11 cellular contexts compared by ENCODE assay signal in the genomic region with DNA sequence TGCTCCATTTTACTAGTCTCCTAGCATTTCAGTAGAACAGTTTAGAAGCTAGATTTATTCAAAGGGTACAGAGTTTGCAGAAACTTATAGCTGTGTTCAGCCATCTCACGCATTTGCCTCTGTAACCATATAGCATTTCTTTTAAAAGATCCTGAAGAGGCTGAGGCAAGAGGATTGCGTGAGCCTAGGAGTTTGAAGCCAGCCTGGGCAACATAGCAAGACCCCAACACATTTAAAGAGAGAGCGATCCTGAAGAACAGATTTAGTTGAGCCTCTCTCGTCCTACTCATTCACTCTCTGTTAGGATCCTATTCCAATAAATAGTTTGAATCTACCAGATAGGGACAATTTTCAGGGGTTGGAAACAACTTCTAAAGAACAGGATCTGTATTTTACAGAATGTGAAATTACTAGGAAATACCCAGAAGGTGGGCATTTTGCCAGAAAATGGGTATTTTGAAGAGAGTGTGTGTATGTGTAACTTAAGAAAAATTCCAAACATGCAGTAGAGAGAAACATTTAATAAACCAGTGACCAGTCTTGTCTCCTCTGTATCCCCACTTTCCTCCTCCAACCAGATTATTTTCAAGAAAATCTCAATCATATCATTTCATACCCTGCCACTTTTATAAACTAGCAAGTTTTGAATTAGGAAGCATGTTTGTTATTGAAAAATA. TPM values are rescaled to one million over a fixed set of nuclear protein-coding genes. Genes with fewer than 3 reads are reported as not detected.
A peak's percentile ranks its signal among the peaks of the same experiment; 100 is the strongest.
DNase-seq lines count a peak whose midpoint lies in the region; ATAC-seq and TF ChIP-seq lines count a peak whose summit lies in the region.
"Had no signal": no experiment of that assay in that cellular context is flagged by ENCODE, and none has a peak within 500 bp of the region (broad histone marks: within the 10 kb centered on the region; RNA-seq: fewer than 3 reads in every experiment).

No MANE protein-coding gene starts in this region.

- CTCF ChIA-PET in mammary epithelial cell (lab: Charles Lee; ENCODE audit: low non-redundant PET): no interaction called here

- H3K4me1 ChIP-seq in BLaER1 treated with 17β-estradiol and CSF1 and Interleukin-3, amounts not matched to agents 10 nM and 100 nM: peaks cover 19 to 70% (median 45%) of the 10 kb centered on the region in 10 experiments
- peaks cover 43% of the 10 kb centered on the region for H3K4me1 ChIP-seq in Karpas-422 (ENCODE audit: low read length)
- peaks cover 21% of the 10 kb centered on the region for H3K4me1 ChIP-seq in mammary epithelial cell (ENCODE audit: insufficient read depth, low read length)
- H3K4me1 ChIP-seq in upper lobe of right lung: peaks cover 48% of the 10 kb centered on the region
- peaks cover 4% of the 10 kb centered on the region; the same call in 1 of the 2 replicates for H3K4me1 ChIP-seq in SJCRH30

- H4K20me1 ChIP-seq in BLaER1 treated with 17β-estradiol and CSF1 and Interleukin-3, amounts not matched to agents 10 nM and 100 nM: peaks cover 58 to 93% (median 83%) of the 10 kb centered on the region in 11 experiments; a peak in 21 of 22 replicates
- peaks cover 17% of the 10 kb centered on the region for H4K20me1 ChIP-seq in Karpas-422 (ENCODE audit: insufficient read depth, low read depth, low read length)
- H4K20me1 ChIP-seq in mammary epithelial cell (ENCODE audit: insufficient read depth, low read length): peaks cover 9% of the 10 kb centered on the region

- H3K9me2 ChIP-seq in Karpas-422 (replicated peaks; ENCODE audit: insufficient read depth, low read length): no peaks in the 10 kb centered on the region

- no TSS peak for BruUV-seq in mammary epithelial cell (replicated peaks; lab: Mats Ljungman, UMichigan)

- H3K4me1 Mint-ChIP-seq in naive thymus-derived CD8-positive, alpha-beta T cell: peaks cover 32 to 71% (median 64%) of the 10 kb centered on the region in 4 donors

- H3K79me2 ChIP-seq in Karpas-422 (ENCODE audit: low read length) (peaks cover 90% of the 10 kb centered on the region), mammary epithelial cell (ENCODE audit: insufficient read depth, low read length) (peaks cover 89% of the 10 kb centered on the region)

- no peak overlapping the region; a peak in 1 of 22 replicates for H3K27ac ChIP-seq in BLaER1 treated with 17β-estradiol and CSF1 and Interleukin-3, amounts not matched to agents 10 nM and 100 nM
- H3K27ac ChIP-seq in Karpas-422 (ENCODE audit: low read length): 0 out of 2 replicates have a peak overlapping the region, but pooled peaks have one; percentile 1
- H3K27ac ChIP-seq in mammary epithelial cell (ENCODE audit: insufficient read depth, low read depth, low read length): no peak overlapping the region
- H3K27ac ChIP-seq in upper lobe of right lung: no peak overlapping the region
- H3K27ac ChIP-seq in SJCRH30: no peak overlapping the region
- H3K27ac ChIP-seq: WERI-Rb-1 had no signal

- DNase-seq in Karpas-422 (no peak), mammary epithelial cell (peak; percentile 43), GM13977 (ENCODE audit: low spot score) (no peak), upper lobe of right lung (no peak), SJCRH30 (no peak)
- DNase-seq in naive thymus-derived CD8-positive, alpha-beta T cell: no peak
- DNase-seq: effector memory CD8-positive, alpha-beta T cell; upper lobe of left lung; WERI-Rb-1 had no signal

- H3K27me3 Mint-ChIP-seq in naive thymus-derived CD8-positive, alpha-beta T cell: no peaks in the 10 kb centered on the region
- H3K27me3 Mint-ChIP-seq: effector memory CD8-positive, alpha-beta T cell had no signal

- H3K4me2 ChIP-seq in BLaER1 treated with 17β-estradiol and CSF1 and Interleukin-3, amounts not matched to agents 10 nM and 100 nM: peak overlapping the region in 7 of 11 experiments; percentile 6 to 42 (median 28); a peak in 10 of 22 replicates
- peak overlapping the region; percentile 8 for H3K4me2 ChIP-seq in Karpas-422 (ENCODE audit: low read depth, low read length, poor library complexity, severe bottlenecking)
- H3K4me2 ChIP-seq in mammary epithelial cell (ENCODE audit: insufficient read depth, low read depth, low read length): peak overlapping the region; percentile 7

- intact Hi-C loops in mammary epithelial cell (cut with micrococcal nuclease): no loop called here
- intact Hi-C loops in upper lobe of right lung (cut with DNase I): no loop called here

- H3K36me3 Mint-ChIP-seq in naive thymus-derived CD8-positive, alpha-beta T cell: peaks cover 0 to 46% (median 11%) of the 10 kb centered on the region in 3 donors

- dilution Hi-C loops in mammary epithelial cell (cut with HindIII; ENCODE audit: low sequenced_read_pairs): loop anchor here (10.0 kb wide), 1 partner anchor 53 kb away; no protein-coding TSS in a partner anchor

- no peak overlapping the region for H3K4me3 ChIP-seq in BLaER1 treated with 17β-estradiol and CSF1 and Interleukin-3, amounts not matched to agents 10 nM and 100 nM
- no peak overlapping the region for H3K4me3 ChIP-seq in Karpas-422 (ENCODE audit: low read length)
- no peak overlapping the region for H3K4me3 ChIP-seq in mammary epithelial cell (replicated peaks in 1 of 3; ENCODE audit: insufficient read depth in 1 of 3, low read depth in 2 of 3, low read length in 3 of 3)
- H3K4me3 ChIP-seq in upper lobe of right lung: no peak overlapping the region
- H3K4me3 ChIP-seq in SJCRH30: no peak overlapping the region
- H3K4me3 ChIP-seq: upper lobe of left lung had no signal

- no peak for TF ChIP-seq CTCF in mammary epithelial cell (conservative IDR thresholded peaks at IDR 0.05 in 1 of 2, IDR thresholded peaks at IDR 0.05 in 1 of 2; ENCODE audit: extremely low read depth in 1 of 2, insufficient read depth in 1 of 2, low read depth in 1 of 2, low read length in 2 of 2)
- no peak for TF ChIP-seq CTCF in GM13977 (IDR thresholded peaks at IDR 0.05; ENCODE audit: extremely low read depth, insufficient read depth, missing control alignments)
- TF ChIP-seq CTCF in upper lobe of right lung (IDR thresholded peaks at IDR 0.05): no peak

- H3K9me3 Mint-ChIP-seq in naive thymus-derived CD8-positive, alpha-beta T cell: peaks cover 0 to under 1% (median 0%) of the 10 kb centered on the region in 9 donors
- H3K9me3 Mint-ChIP-seq: effector memory CD8-positive, alpha-beta T cell had no signal

- no peaks in the 10 kb centered on the region for H3K9me3 ChIP-seq in BLaER1 treated with 17β-estradiol and CSF1 and Interleukin-3, amounts not matched to agents 10 nM and 100 nM (replicated peaks in 1 of 11)
- no peaks in the 10 kb centered on the region for H3K9me3 ChIP-seq in Karpas-422 (ENCODE audit: low read length)
- no peaks in the 10 kb centered on the region for H3K9me3 ChIP-seq in mammary epithelial cell (replicated peaks; ENCODE audit: insufficient read depth, low read length)
- no peaks in the 10 kb centered on the region for H3K9me3 ChIP-seq in upper lobe of right lung
- no peaks in the 10 kb centered on the region for H3K9me3 ChIP-seq in SJCRH30 (replicated peaks)
- H3K9me3 ChIP-seq: upper lobe of left lung had no signal

- H2AFZ ChIP-seq in Karpas-422 (ENCODE audit: low read length) (no peak overlapping the region), mammary epithelial cell (ENCODE audit: low read depth, low read length) (no peak overlapping the region)

- no peak for ATAC-seq in naive thymus-derived CD8-positive, alpha-beta T cell
- ATAC-seq in GM19463 (IDR thresholded peaks at IDR 0.05; ENCODE audit: unreplicated experiment) (no peak), upper lobe of right lung (no peak)
- ATAC-seq: effector memory CD8-positive, alpha-beta T cell had no signal

- in situ Hi-C loops in mammary epithelial cell (cut with MboI; ENCODE audit: low sequenced_read_pairs in 2 of 2): no loop called here
- in situ Hi-C loops in GM13977 (cut with MboI; ENCODE audit: low pct_unique_long_range_greater_than_20kb, low sequenced_read_pairs, unreplicated experiment): no loop called here

- peak overlapping the region in 7 of 10 donors; percentile 10 to 79 (median 41) for H3K27ac Mint-ChIP-seq in naive thymus-derived CD8-positive, alpha-beta T cell

- peak overlapping the region in 1 of 11 experiments; percentile 68; a peak in 2 of 22 replicates for H3K9ac ChIP-seq in BLaER1 treated with 17β-estradiol and CSF1 and Interleukin-3, amounts not matched to agents 10 nM and 100 nM
- H3K9ac ChIP-seq in Karpas-422 (ENCODE audit: low read length): no peak overlapping the region
- H3K9ac ChIP-seq in mammary epithelial cell (ENCODE audit: insufficient read depth, low read length): no peak overlapping the region

- POLR2A ChIA-PET in naive thymus-derived CD8-positive, alpha-beta T cell (lab: Charles Lee): no interaction called here

- H3K4me3 Mint-ChIP-seq in naive thymus-derived CD8-positive, alpha-beta T cell: peak overlapping the region in 8 of 10 donors; percentile 20 to 51 (median 38)

- 100% methylated on average over 4 of the region's 4 CpGs for WGBS in mammary epithelial cell (ENCODE audit: low coverage, missing lambda C conversion rate)

- no peaks in the 10 kb centered on the region for H3K27me3 ChIP-seq in BLaER1 treated with 17β-estradiol and CSF1 and Interleukin-3, amounts not matched to agents 10 nM and 100 nM
- H3K27me3 ChIP-seq in Karpas-422 (ENCODE audit: low read length): no peaks in the 10 kb centered on the region
- H3K27me3 ChIP-seq in mammary epithelial cell (ENCODE audit: insufficient read depth, low read length): no peaks in the 10 kb centered on the region
- no peaks in the 10 kb centered on the region for H3K27me3 ChIP-seq in upper lobe of right lung
- H3K27me3 ChIP-seq in SJCRH30: no peaks in the 10 kb centered on the region
- H3K27me3 ChIP-seq: upper lobe of left lung had no signal

- peaks cover 22 to 83% (median 65%) of the 10 kb centered on the region in 11 experiments for H3K36me3 ChIP-seq in BLaER1 treated with 17β-estradiol and CSF1 and Interleukin-3, amounts not matched to agents 10 nM and 100 nM
- peaks cover 42% of the 10 kb centered on the region for H3K36me3 ChIP-seq in Karpas-422 (ENCODE audit: insufficient read depth, low read length)
- peaks cover 17% of the 10 kb centered on the region for H3K36me3 ChIP-seq in mammary epithelial cell (ENCODE audit: insufficient read depth, low read length)
- peaks cover 9% of the 10 kb centered on the region for H3K36me3 ChIP-seq in upper lobe of right lung
- peaks cover 39% of the 10 kb centered on the region for H3K36me3 ChIP-seq in SJCRH30

RNA-seq across cellular contexts. Expression of gene EIF3J, which starts 4.5 kb away (rescaled TPM):
- 36.1 and 70.7 TPM in 2 replicates for total RNA-seq in Karpas-422 (2014; rRNA removed; shearing (Covaris generic); ENCODE audit: low replicate concordance)
- 100 to 1,000 TPM in 1 of 2 donors, 10 to 100 TPM in 1; 30.5 to 105 TPM for total RNA-seq in mammary epithelial cell
- 49.4 TPM for polyA plus RNA-seq in mammary epithelial cell
- polyA minus RNA-seq in mammary epithelial cell: 28.5 TPM
- 10 to 100 TPM; 70.9 to 77.4 TPM for total RNA-seq in naive thymus-derived CD8-positive, alpha-beta T cell
- 10 to 100 TPM; 15.3 to 18.4 (median 16.2) TPM for polyA plus RNA-seq in naive thymus-derived CD8-positive, alpha-beta T cell
- 52.9 TPM for total RNA-seq in upper lobe of right lung
- total RNA-seq in SJCRH30 (2014; rRNA removed; shearing (Covaris generic)): 84.0 and 96.4 TPM in 2 replicates
